27 cellular contexts compared by ENCODE assay signal in genomic region chrX:55759478-55759877, GRCh38.
"Had no signal": no experiment of that assay in that cellular context is flagged by ENCODE, and none has a peak within 500 bp of the region (broad histone marks: within the 10 kb centered on the region; RNA-seq: fewer than 3 reads in every experiment).

No MANE protein-coding gene starts in this region.

- H3K27me3 Mint-ChIP-seq: activated CD4-positive, alpha-beta memory T cell treated with anti-CD3 and anti-CD28 coated beads for 36 hours; activated CD4-positive, alpha-beta T cell treated with anti-CD3 and anti-CD28 coated beads for 36 hours; activated CD4-positive, alpha-beta T cell treated with anti-CD3 and anti-CD28 coated beads, Interleukin-2, amount 10 ng/mL, durations not matched to agents 24 days and 14 days; activated naive CD4-positive, alpha-beta T cell treated with anti-CD3 and anti-CD28 coated beads, Interleukin-2, amount 10 ng/mL, durations not matched to agents 7 days and 5 days; activated naive CD8-positive, alpha-beta T cell treated with anti-CD3 and anti-CD28 coated beads, Interleukin-2, amount 10 ng/mL, durations not matched to agents 7 days and 5 days; dendritic cell treated with granulocyte-macrophage colony-stimulating factor and Interleukin-4, amounts not matched to agents 40 ng/mL and 50 ng/mL, for 4 days; effector memory CD8-positive, alpha-beta T cell had no signal

- H3K27ac Mint-ChIP-seq: activated CD4-positive, alpha-beta memory T cell treated with anti-CD3 and anti-CD28 coated beads for 36 hours; activated CD4-positive, alpha-beta T cell treated with anti-CD3 and anti-CD28 coated beads for 36 hours; activated CD4-positive, alpha-beta T cell treated with anti-CD3 and anti-CD28 coated beads, Interleukin-2, amount 10 ng/mL, durations not matched to agents 24 days and 14 days; activated CD8-positive, alpha-beta T cell treated with anti-CD3 and anti-CD28 coated beads, Interleukin-2, amount 10 ng/mL, durations not matched to agents 7 days and 5 days; activated naive CD4-positive, alpha-beta T cell treated with anti-CD3 and anti-CD28 coated beads, Interleukin-2, amount 10 ng/mL, durations not matched to agents 7 days and 5 days; activated naive CD8-positive, alpha-beta T cell treated with anti-CD3 and anti-CD28 coated beads, Interleukin-2, amount 10 ng/mL, durations not matched to agents 7 days and 5 days; activated T-cell treated with anti-CD3 and anti-CD28 coated beads, Interleukin-2, amount 50 U/mL, for 24 hours; activated T-cell treated with anti-CD3 and anti-CD28 coated beads, Interleukin-2, amount 50 U/mL, for 72 hours; dendritic cell treated with granulocyte-macrophage colony-stimulating factor and Interleukin-4, amounts not matched to agents 40 ng/mL and 50 ng/mL, for 4 days; effector memory CD8-positive, alpha-beta T cell had no signal

- H3K4me1 Mint-ChIP-seq: activated CD4-positive, alpha-beta T cell treated with anti-CD3 and anti-CD28 coated beads, Interleukin-2, amount 10 ng/mL, durations not matched to agents 24 days and 14 days; activated naive CD4-positive, alpha-beta T cell treated with anti-CD3 and anti-CD28 coated beads, Interleukin-2, amount 10 ng/mL, durations not matched to agents 7 days and 5 days; activated naive CD8-positive, alpha-beta T cell treated with anti-CD3 and anti-CD28 coated beads, Interleukin-2, amount 10 ng/mL, durations not matched to agents 7 days and 5 days had no signal

- H3K4me3 ChIP-seq: ascending aorta, coronary artery, esophagus muscularis mucosa, gastroesophageal sphincter, heart right ventricle had no signal

- H3K4me1 ChIP-seq: ascending aorta, esophagus muscularis mucosa, gastroesophageal sphincter, heart right ventricle had no signal

- DNase-seq: activated CD4-positive, alpha-beta memory T cell treated with anti-CD3 and anti-CD28 coated beads for 36 hours; activated CD4-positive, alpha-beta T cell treated with anti-CD3 and anti-CD28 coated beads for 36 hours; activated CD4-positive, alpha-beta T cell treated with anti-CD3 and anti-CD28 coated beads, Interleukin-2, amount 10 ng/mL, durations not matched to agents 24 days and 14 days; activated CD4-positive, CD25-positive, alpha-beta regulatory T cell; activated CD4-positive, CD25-positive, alpha-beta regulatory T cell treated with anti-CD3 and anti-CD28 coated beads, Interleukin-2, amount 50 U/mL, for 72 hours; activated CD8-positive, alpha-beta memory T cell treated with anti-CD3 and anti-CD28 coated beads, Interleukin-2, amount 50 U/mL, for 48 hours; activated CD8-positive, alpha-beta T cell treated with anti-CD3 and anti-CD28 coated beads, Interleukin-2, amount 10 ng/mL, durations not matched to agents 7 days and 5 days; activated gamma-delta T cell; activated naive CD4-positive, alpha-beta T cell; activated naive CD4-positive, alpha-beta T cell treated with anti-CD3 and anti-CD28 coated beads, Interleukin-2, amount 10 ng/mL, durations not matched to agents 7 days and 5 days; activated naive CD8-positive, alpha-beta T cell treated with anti-CD3 and anti-CD28 coated beads, Interleukin-2, amount 10 ng/mL, durations not matched to agents 7 days and 5 days; activated T-cell treated with anti-CD3 and anti-CD28 coated beads for 4 hours; activated T-cell treated with anti-CD3 and anti-CD28 coated beads, Interleukin-2, amount 50 U/mL, for 24 hours; activated T-cell treated with anti-CD3 and anti-CD28 coated beads, Interleukin-2, amount 50 U/mL, for 72 hours; brain microvascular endothelial cell; caudate nucleus; cerebellar nuclear complex; effector CD4-positive, alpha-beta T cell; effector memory CD8-positive, alpha-beta T cell; foreskin melanocyte; heart right ventricle; T-helper 2 cell had no signal

- ATAC-seq: activated CD4-positive, alpha-beta T cell treated with anti-CD3 and anti-CD28 coated beads for 36 hours; activated CD8-positive, alpha-beta T cell treated with anti-CD3 and anti-CD28 coated beads, Interleukin-2, amount 10 ng/mL, durations not matched to agents 7 days and 5 days; activated T-cell treated with anti-CD3 and anti-CD28 coated beads, Interleukin-2, amount 50 U/mL, for 72 hours; effector memory CD8-positive, alpha-beta T cell; gastroesophageal sphincter; heart right ventricle had no signal

- H3K9me3 ChIP-seq: ascending aorta, esophagus muscularis mucosa, gastroesophageal sphincter, heart right ventricle had no signal

- H3K4me3 Mint-ChIP-seq: activated CD4-positive, alpha-beta memory T cell treated with anti-CD3 and anti-CD28 coated beads for 36 hours; activated CD4-positive, alpha-beta T cell treated with anti-CD3 and anti-CD28 coated beads for 36 hours; activated CD4-positive, alpha-beta T cell treated with anti-CD3 and anti-CD28 coated beads, Interleukin-2, amount 10 ng/mL, durations not matched to agents 24 days and 14 days; activated CD8-positive, alpha-beta T cell treated with anti-CD3 and anti-CD28 coated beads, Interleukin-2, amount 10 ng/mL, durations not matched to agents 7 days and 5 days; activated naive CD4-positive, alpha-beta T cell treated with anti-CD3 and anti-CD28 coated beads, Interleukin-2, amount 10 ng/mL, durations not matched to agents 7 days and 5 days; activated naive CD8-positive, alpha-beta T cell treated with anti-CD3 and anti-CD28 coated beads, Interleukin-2, amount 10 ng/mL, durations not matched to agents 7 days and 5 days; activated T-cell treated with anti-CD3 and anti-CD28 coated beads, Interleukin-2, amount 50 U/mL, for 24 hours; activated T-cell treated with anti-CD3 and anti-CD28 coated beads, Interleukin-2, amount 50 U/mL, for 72 hours; dendritic cell treated with granulocyte-macrophage colony-stimulating factor and Interleukin-4, amounts not matched to agents 40 ng/mL and 50 ng/mL, for 4 days; effector memory CD8-positive, alpha-beta T cell had no signal

- H3K9me3 Mint-ChIP-seq: activated CD4-positive, alpha-beta memory T cell treated with anti-CD3 and anti-CD28 coated beads for 36 hours; activated CD4-positive, alpha-beta T cell treated with anti-CD3 and anti-CD28 coated beads, Interleukin-2, amount 10 ng/mL, durations not matched to agents 24 days and 14 days; activated naive CD4-positive, alpha-beta T cell treated with anti-CD3 and anti-CD28 coated beads, Interleukin-2, amount 10 ng/mL, durations not matched to agents 7 days and 5 days; activated naive CD8-positive, alpha-beta T cell treated with anti-CD3 and anti-CD28 coated beads, Interleukin-2, amount 10 ng/mL, durations not matched to agents 7 days and 5 days; activated T-cell treated with anti-CD3 and anti-CD28 coated beads, Interleukin-2, amount 50 U/mL, for 24 hours; dendritic cell treated with granulocyte-macrophage colony-stimulating factor and Interleukin-4, amounts not matched to agents 40 ng/mL and 50 ng/mL, for 4 days; effector memory CD8-positive, alpha-beta T cell had no signal

- H3K27me3 ChIP-seq: ascending aorta, brain microvascular endothelial cell, esophagus muscularis mucosa, gastroesophageal sphincter had no signal

- H3K36me3 ChIP-seq: brain microvascular endothelial cell had no signal

- H3K27ac ChIP-seq: ascending aorta, brain microvascular endothelial cell, coronary artery, esophagus muscularis mucosa, gastroesophageal sphincter, heart right ventricle had no signal
